1 cellular context compared by ENCODE assay signal in genomic region chr6:30066577-30067459, GRCh38.
TF ChIP-seq lines count a peak whose summit lies in the region.

PPP1R11 (plus strand) TSS chr6:30067198; CDS start chr6:30067411, 213 bp downstream.

TF ChIP-seq in K562, 482 proteins besides CTCF, POLR2A, EP300 and RAD21 (continued from another document and continues in another):
- no peak for TF ChIP-seq ZBTB43 (CRISPR knock-in tag; IDR thresholded peaks at IDR 0.05)
- TF ChIP-seq E2F3 (CRISPR knock-in tag; IDR thresholded peaks at IDR 0.05) = peak; percentile 48; the same call in 1 of the 2 replicates
- 0 out of 4 replicates have a peak, but pooled peaks of 1 of the 2 experiments have one; percentile 17 for TF ChIP-seq TBL1XR1 (IDR thresholded peaks at IDR 0.05; ENCODE audit: low read length in 2 of 2)
- TF ChIP-seq ZNF830 (CRISPR knock-in tag; IDR thresholded peaks at IDR 0.05) = no peak
- TF ChIP-seq CHCHD3 (CRISPR knock-in tag; IDR thresholded peaks at IDR 0.05) = no peak
- TF ChIP-seq HEY1 (CRISPR knock-in tag; IDR thresholded peaks at IDR 0.05; ENCODE audit: borderline replicate concordance) = no peak
- TF ChIP-seq NR1H2 (CRISPR knock-in tag; IDR thresholded peaks at IDR 0.05) = no peak
- no peak for TF ChIP-seq ZNF232 (CRISPR knock-in tag; IDR thresholded peaks at IDR 0.05)
- no peak for TF ChIP-seq SP2 (IDR thresholded peaks at IDR 0.05; ENCODE audit: extremely low read depth, low read depth, low read length, poor library complexity, severe bottlenecking)
- peak; percentile 71; the same call in 1 of the 2 replicates for TF ChIP-seq GTF2E2 (tag; IDR thresholded peaks at IDR 0.05)
- TF ChIP-seq U2AF2 (optimal IDR thresholded peaks at IDR 0.05; ENCODE audit: low read depth, low read length) = no peak
- TF ChIP-seq RBM39 (optimal IDR thresholded peaks at IDR 0.05; ENCODE audit: low read depth, low read length) = no peak
- no peak for TF ChIP-seq PPARD (CRISPR knock-in tag; IDR thresholded peaks at IDR 0.05)
- TF ChIP-seq CBX5 (IDR thresholded peaks at IDR 0.05; ENCODE audit: borderline replicate concordance, low read depth) = 0 out of 2 replicates have a peak, but pooled peaks have one; percentile 52
- TF ChIP-seq PHB2 (IDR thresholded peaks at IDR 0.05; ENCODE audit: low read depth) = no peak
- no peak for TF ChIP-seq STAG1 (CRISPR knock-in tag; IDR thresholded peaks at IDR 0.05; ENCODE audit: borderline replicate concordance)
- 0 out of 2 replicates have a peak, but pooled peaks have one; percentile 24 for TF ChIP-seq ZNF586 (CRISPR knock-in tag; conservative IDR thresholded peaks at IDR 0.05)
- TF ChIP-seq ETS1 (conservative IDR thresholded peaks at IDR 0.05; ENCODE audit: control insufficient read depth, low read depth, low read length) = peak; percentile 43; the same call in 1 of the 2 replicates
- peak; percentile 45; the same call in 1 of the 2 replicates for TF ChIP-seq ZSCAN32 (CRISPR knock-in tag; IDR thresholded peaks at IDR 0.05)
- TF ChIP-seq HNRNPK (IDR thresholded peaks at IDR 0.05; ENCODE audit: low read depth, low read length, poor library complexity, severe bottlenecking) = no peak
- TF ChIP-seq ZBTB8A (IDR thresholded peaks at IDR 0.05; ENCODE audit: partially characterized antibody) = no peak
- no peak for TF ChIP-seq PRMT5 (CRISPR knock-in tag; IDR thresholded peaks at IDR 0.05)
- 0 out of 2 replicates have a peak, but pooled peaks have one; percentile 49 for TF ChIP-seq RREB1 (CRISPR knock-in tag; IDR thresholded peaks at IDR 0.05)
- TF ChIP-seq PHF20 (IDR thresholded peaks at IDR 0.05; ENCODE audit: partially characterized antibody) = peak; percentile 97
- no peak for TF ChIP-seq KLF6 (CRISPR knock-in tag; IDR thresholded peaks at IDR 0.05; ENCODE audit: borderline replicate concordance)
- TF ChIP-seq SMARCC2 (IDR thresholded peaks at IDR 0.05; ENCODE audit: low read depth) = no peak
- TF ChIP-seq SNAPC5 (CRISPR knock-in tag; IDR thresholded peaks at IDR 0.05) = no peak
- no peak for TF ChIP-seq KAT2B (IDR thresholded peaks at IDR 0.05; ENCODE audit: low read depth, low read length)
- TF ChIP-seq HCFC1 (IDR thresholded peaks at IDR 0.05; ENCODE audit: low read depth, low read length) = peak; percentile 90
- TF ChIP-seq TOE1 (IDR thresholded peaks at IDR 0.05; ENCODE audit: borderline replicate concordance) = peak; percentile 63; the same call in 1 of the 2 replicates
- TF ChIP-seq TOE1 (CRISPR knock-in tag; IDR thresholded peaks at IDR 0.05; ENCODE audit: borderline replicate concordance, low read depth) = 0 out of 2 replicates have a peak, but pooled peaks have one; percentile 71
- no peak for TF ChIP-seq CBX8 (IDR thresholded peaks at IDR 0.05; ENCODE audit: borderline replicate concordance, extremely low read depth, low read depth, low read length, poor library complexity, severe bottlenecking)
- peak; percentile 94 for TF ChIP-seq ETV1 (tag; conservative IDR thresholded peaks at IDR 0.05; ENCODE audit: low read depth)
- no peak for TF ChIP-seq ZNF431 (CRISPR knock-in tag; IDR thresholded peaks at IDR 0.05)
- no peak for TF ChIP-seq KLF10 (CRISPR knock-in tag; IDR thresholded peaks at IDR 0.05)
- TF ChIP-seq ZEB2 (IDR thresholded peaks at IDR 0.05) = peak; percentile 90
- peak; percentile 90 for TF ChIP-seq MTA3 (IDR thresholded peaks at IDR 0.05; ENCODE audit: borderline replicate concordance)
- TF ChIP-seq CHD4 (IDR thresholded peaks at IDR 0.05; ENCODE audit: insufficient read depth, insufficient replicate concordance, low read depth, low read length, poor library complexity, severe bottlenecking) = no peak
- TF ChIP-seq E2F6 (IDR thresholded peaks at IDR 0.05; ENCODE audit: borderline replicate concordance in 1 of 2, extremely low read depth in 1 of 2, insufficient read depth in 1 of 2, insufficient read length in 1 of 2, low read depth in 1 of 2, low read length in 1 of 2, poor library complexity in 1 of 2, severe bottlenecking in 1 of 2) = peak; percentile 76 to 86
- no peak for TF ChIP-seq ZNF12 (CRISPR knock-in tag; IDR thresholded peaks at IDR 0.05)
- peak in 1 of 2 experiments; percentile 96; a peak in 2 of 4 replicates for TF ChIP-seq BCLAF1 (IDR thresholded peaks at IDR 0.05; ENCODE audit: borderline replicate concordance in 1 of 2, control insufficient read depth in 1 of 2, low read depth in 2 of 2, low read length in 1 of 2)
- TF ChIP-seq ELK3 (CRISPR knock-in tag; IDR thresholded peaks at IDR 0.05) = no peak
- peak; percentile 97 for TF ChIP-seq SPI1 (IDR thresholded peaks at IDR 0.05; ENCODE audit: borderline replicate concordance, low read depth, low read length)
- no peak for TF ChIP-seq ZNF75A (CRISPR knock-in tag; IDR thresholded peaks at IDR 0.05)
- TF ChIP-seq ZFP30 (CRISPR knock-in tag; IDR thresholded peaks at IDR 0.05; ENCODE audit: borderline replicate concordance) = no peak
- TF ChIP-seq ZNF263 (CRISPR knock-in tag; IDR thresholded peaks at IDR 0.05; ENCODE audit: borderline replicate concordance) = peak; percentile 97
- no peak for TF ChIP-seq KDM2B (CRISPR knock-in tag; IDR thresholded peaks at IDR 0.05)
- no peak; a peak in 2 of 4 replicates for TF ChIP-seq ARNT (IDR thresholded peaks at IDR 0.05)
- no peak for TF ChIP-seq NELFE (IDR thresholded peaks at IDR 0.05; ENCODE audit: insufficient read depth, insufficient read length)
- TF ChIP-seq SLC30A9 (CRISPR knock-in tag; IDR thresholded peaks at IDR 0.05) = no peak
- TF ChIP-seq ZNF449 (CRISPR knock-in tag; IDR thresholded peaks at IDR 0.05) = no peak
- TF ChIP-seq TARDBP (IDR thresholded peaks at IDR 0.05) = 0 out of 2 replicates have a peak, but pooled peaks have one; percentile 10
- TF ChIP-seq DACH1 (IDR thresholded peaks at IDR 0.05; ENCODE audit: partially characterized antibody) = no peak
- TF ChIP-seq NR0B1 (IDR thresholded peaks at IDR 0.05; ENCODE audit: partially characterized antibody) = no peak
- no peak for TF ChIP-seq XRCC3 (IDR thresholded peaks at IDR 0.05)
